In genomic region chr12:7989827-7990491, GRCh38 we compare ENCODE assay signal across 8 cellular contexts. TPM values are rescaled to one million over a fixed set of nuclear protein-coding genes. Genes with fewer than 3 reads are reported as not detected.
DNase-seq lines count a peak whose midpoint lies in the region; TF ChIP-seq lines count a peak whose summit lies in the region.

No MANE protein-coding gene starts in this region.

- DNase-seq in GDM1 (lab: John Stamatoyannopoulos, UW), result peak; percentile 84
- DNase-seq in NOMO-1 treated with DMSO at 0.1 percent for 48 hours (lab: John Stamatoyannopoulos, UW; ENCODE audit: unreplicated experiment), result peak; percentile 95
- peak; percentile 83 for DNase-seq in activated T-helper 2 cell treated with anti-CD3 and anti-CD28 coated beads, Interferon-gamma antibody, Interleukin-2, Interleukin-4, amounts not matched to agents 10 μg/mL and 5 μg/mL and 100 μg/mL, durations not matched to agents 14 hours and 24 hours and 36 hours (ENCODE audit: low spot score)
- no peak for DNase-seq in mesothelial cell of epicardium (ENCODE audit: low spot score in 2 of 2, unreplicated experiment in 2 of 2)
- DNase-seq in stomach, result peak; percentile 29
- no peak for DNase-seq in MM.1S
- DNase-seq in GOT3 (lab: John Stamatoyannopoulos, UW), result no peak
- DNase-seq in GM19238 (ENCODE audit: insufficient read length, low spot score), result no peak

- no peak overlapping the region for H3K4me2 ChIP-seq in MM.1S (ENCODE audit: low read depth, low read length)

- intact Hi-C loops in activated T-helper 2 cell treated with anti-CD3 and anti-CD28 coated beads, Interferon-gamma antibody, Interleukin-2, Interleukin-4, amounts not matched to agents 10 μg/mL and 5 μg/mL and 100 μg/mL, durations not matched to agents 14 hours and 24 hours and 36 hours (cut with micrococcal nuclease), result loop anchor here (1.0 to 10.0 kb wide), 7 partner anchors 19 to 1045 kb away; partner anchors contain the start of genes C12orf57, NECAP1 and RNU7-1
- intact Hi-C loops in stomach (cut with DNase I; ENCODE audit: low total_unique reads), result loop anchor here (5.0 to 10.0 kb wide), 2 partner anchors 58 to 125 kb away; no protein-coding TSS in a partner anchor

- H3K27me3 Mint-ChIP-seq in activated T-helper 2 cell treated with anti-CD3 and anti-CD28 coated beads, Interferon-gamma antibody, Interleukin-2, Interleukin-4, amounts not matched to agents 10 μg/mL and 5 μg/mL and 100 μg/mL, durations not matched to agents 14 hours and 24 hours and 36 hours (ENCODE audit: low read depth), result no peaks in the 10 kb centered on the region
- no peaks in the 10 kb centered on the region for H3K27me3 Mint-ChIP-seq in mesothelial cell of epicardium (ENCODE audit: low read depth)

- no peaks in the 10 kb centered on the region for H3K79me2 ChIP-seq in MM.1S (ENCODE audit: low read length)

- no peaks in the 10 kb centered on the region for H3K27me3 ChIP-seq in stomach
- H3K27me3 ChIP-seq in MM.1S (replicated peaks; ENCODE audit: insufficient read depth, low read length), result no peaks in the 10 kb centered on the region

- H3K4me3 ChIP-seq in stomach (no peak overlapping the region), MM.1S (ENCODE audit: low read length) (no peak overlapping the region)

- no peak overlapping the region for H2AFZ ChIP-seq in MM.1S (ENCODE audit: low read length)

- peak overlapping the region; percentile 86 for H3K27ac Mint-ChIP-seq in activated T-helper 2 cell treated with anti-CD3 and anti-CD28 coated beads, Interferon-gamma antibody, Interleukin-2, Interleukin-4, amounts not matched to agents 10 μg/mL and 5 μg/mL and 100 μg/mL, durations not matched to agents 14 hours and 24 hours and 36 hours
- H3K27ac Mint-ChIP-seq in mesothelial cell of epicardium, result peak overlapping the region; percentile 73

- no peaks in the 10 kb centered on the region for H3K36me3 ChIP-seq in stomach
- no peaks in the 10 kb centered on the region for H3K36me3 ChIP-seq in MM.1S (replicated peaks; ENCODE audit: insufficient read depth, low read length)

- TF ChIP-seq POLR2A in stomach (IDR thresholded peaks at IDR 0.05), result no peak

- no peaks in the 10 kb centered on the region for H3K36me3 Mint-ChIP-seq in activated T-helper 2 cell treated with anti-CD3 and anti-CD28 coated beads, Interferon-gamma antibody, Interleukin-2, Interleukin-4, amounts not matched to agents 10 μg/mL and 5 μg/mL and 100 μg/mL, durations not matched to agents 14 hours and 24 hours and 36 hours (ENCODE audit: low read depth)
- no peaks in the 10 kb centered on the region for H3K36me3 Mint-ChIP-seq in mesothelial cell of epicardium

- H3K9me3 Mint-ChIP-seq in activated T-helper 2 cell treated with anti-CD3 and anti-CD28 coated beads, Interferon-gamma antibody, Interleukin-2, Interleukin-4, amounts not matched to agents 10 μg/mL and 5 μg/mL and 100 μg/mL, durations not matched to agents 14 hours and 24 hours and 36 hours, result no peaks in the 10 kb centered on the region
- H3K9me3 Mint-ChIP-seq in mesothelial cell of epicardium, result no peaks in the 10 kb centered on the region

- TF ChIP-seq EP300 in stomach (IDR thresholded peaks at IDR 0.05), result no peak

- H3F3A ChIP-seq in MM.1S (ENCODE audit: insufficient read depth, low read length), result no peaks in the 10 kb centered on the region

- H3K4me3 Mint-ChIP-seq in activated T-helper 2 cell treated with anti-CD3 and anti-CD28 coated beads, Interferon-gamma antibody, Interleukin-2, Interleukin-4, amounts not matched to agents 10 μg/mL and 5 μg/mL and 100 μg/mL, durations not matched to agents 14 hours and 24 hours and 36 hours (ENCODE audit: low read depth), result peak overlapping the region; percentile 68
- no peak overlapping the region for H3K4me3 Mint-ChIP-seq in mesothelial cell of epicardium

- TF ChIP-seq CTCF in mesothelial cell of epicardium (IDR thresholded peaks at IDR 0.05; ENCODE audit: unreplicated experiment), result no peak
- TF ChIP-seq CTCF in stomach (IDR thresholded peaks at IDR 0.05), result no peak
- no peak for TF ChIP-seq CTCF in MM.1S (IDR thresholded peaks at IDR 0.05; ENCODE audit: low read length)

- whole genome bisulfite sequencing in stomach, 5 donors, result 18 to 36% (median 29%) methylated on average over 6 of the region's 6 CpGs

- H3K9ac ChIP-seq in MM.1S (ENCODE audit: low read length), result no peak overlapping the region

- H3K4me1 Mint-ChIP-seq in activated T-helper 2 cell treated with anti-CD3 and anti-CD28 coated beads, Interferon-gamma antibody, Interleukin-2, Interleukin-4, amounts not matched to agents 10 μg/mL and 5 μg/mL and 100 μg/mL, durations not matched to agents 14 hours and 24 hours and 36 hours (ENCODE audit: low read depth), result peaks cover 35% of the 10 kb centered on the region
- H3K4me1 Mint-ChIP-seq in mesothelial cell of epicardium, result peaks cover 23% of the 10 kb centered on the region

- H3K4me1 ChIP-seq in stomach (peaks cover 0 to 41% (median 15%) of the 10 kb centered on the region in 4 donors), MM.1S (ENCODE audit: low read length) (no peaks in the 10 kb centered on the region)

- H4K20me1 ChIP-seq in MM.1S (ENCODE audit: insufficient read depth, low read length), result no peaks in the 10 kb centered on the region

- H3K27ac ChIP-seq in stomach, result peak overlapping the region in 3 of 5 donors; percentile 10 to 68 (median 61)
- H3K27ac ChIP-seq in MM.1S (ENCODE audit: low read length), result no peak overlapping the region

- no peaks in the 10 kb centered on the region for H3K9me2 ChIP-seq in MM.1S (replicated peaks; ENCODE audit: insufficient read depth, low read length)

- no peaks in the 10 kb centered on the region for H3K9me3 ChIP-seq in stomach
- no peaks in the 10 kb centered on the region for H3K9me3 ChIP-seq in MM.1S (replicated peaks; ENCODE audit: insufficient read depth, low read length)

RNA-seq across cellular contexts. Expression of gene FOXJ2, which starts 42.6 kb away (rescaled TPM):
- 16.5 and 16.8 TPM in 2 replicates for total RNA-seq in activated T-helper 2 cell treated with anti-CD3 and anti-CD28 coated beads, Interferon-gamma antibody, Interleukin-2, Interleukin-4, amounts not matched to agents 10 μg/mL and 5 μg/mL and 100 μg/mL, durations not matched to agents 14 hours and 24 hours and 36 hours
- 16.1 to 16.7 TPM (median 16.7 TPM) in 3 replicates for total RNA-seq in mesothelial cell of epicardium
- 10 to 100 TPM; 14.5 to 25.2 (median 18.1) TPM for total RNA-seq in stomach
- polyA plus RNA-seq in stomach, result 1 to 10 TPM; 4.5 to 5.5 (median 4.7) TPM

RNA-seq across cellular contexts. Expression of gene SLC2A3, which starts 54.0 kb away (rescaled TPM):
- 456 and 474 TPM in 2 replicates for total RNA-seq in activated T-helper 2 cell treated with anti-CD3 and anti-CD28 coated beads, Interferon-gamma antibody, Interleukin-2, Interleukin-4, amounts not matched to agents 10 μg/mL and 5 μg/mL and 100 μg/mL, durations not matched to agents 14 hours and 24 hours and 36 hours
- total RNA-seq in mesothelial cell of epicardium, result 170 to 186 TPM (median 186 TPM) in 3 replicates
- total RNA-seq in stomach, result 10 to 100 TPM in 3 of 5 donors, 1 to 10 TPM in 1, under 1 TPM in 1; 0.29 to 72.0 (median 10.7) TPM
- polyA plus RNA-seq in stomach, result 1 to 10 TPM; 2.3 to 9.1 (median 6.4) TPM

Comparison
In these comparisons a context has a peak if more than half of its experiments do, and no peak if none do; other contexts are left out.
1. DNase-seq: peak in GDM1 (single experiment), NOMO-1 treated with DMSO at 0.1 percent for 48 hours (single experiment), activated T-helper 2 cell treated with anti-CD3 and anti-CD28 coated beads, Interferon-gamma antibody, Interleukin-2, Interleukin-4, amounts not matched to agents 10 μg/mL and 5 μg/mL and 100 μg/mL, durations not matched to agents 14 hours and 24 hours and 36 hours (single experiment) and stomach (single experiment); none in mesothelial cell of epicardium (0 of 2), MM.1S (single experiment), GOT3 (single experiment) and GM19238 (single experiment).